Comparison of ENCODE assay signal across 1 cellular context in genomic region chr9:87147803-87148202, GRCh38.
TF ChIP-seq lines count a peak whose summit lies in the region.

No MANE protein-coding gene starts in this region.

TF ChIP-seq in GM23338, 12 proteins besides CTCF, POLR2A, EP300 and RAD21 (continued from another document):
- TF ChIP-seq, protein P1, sequence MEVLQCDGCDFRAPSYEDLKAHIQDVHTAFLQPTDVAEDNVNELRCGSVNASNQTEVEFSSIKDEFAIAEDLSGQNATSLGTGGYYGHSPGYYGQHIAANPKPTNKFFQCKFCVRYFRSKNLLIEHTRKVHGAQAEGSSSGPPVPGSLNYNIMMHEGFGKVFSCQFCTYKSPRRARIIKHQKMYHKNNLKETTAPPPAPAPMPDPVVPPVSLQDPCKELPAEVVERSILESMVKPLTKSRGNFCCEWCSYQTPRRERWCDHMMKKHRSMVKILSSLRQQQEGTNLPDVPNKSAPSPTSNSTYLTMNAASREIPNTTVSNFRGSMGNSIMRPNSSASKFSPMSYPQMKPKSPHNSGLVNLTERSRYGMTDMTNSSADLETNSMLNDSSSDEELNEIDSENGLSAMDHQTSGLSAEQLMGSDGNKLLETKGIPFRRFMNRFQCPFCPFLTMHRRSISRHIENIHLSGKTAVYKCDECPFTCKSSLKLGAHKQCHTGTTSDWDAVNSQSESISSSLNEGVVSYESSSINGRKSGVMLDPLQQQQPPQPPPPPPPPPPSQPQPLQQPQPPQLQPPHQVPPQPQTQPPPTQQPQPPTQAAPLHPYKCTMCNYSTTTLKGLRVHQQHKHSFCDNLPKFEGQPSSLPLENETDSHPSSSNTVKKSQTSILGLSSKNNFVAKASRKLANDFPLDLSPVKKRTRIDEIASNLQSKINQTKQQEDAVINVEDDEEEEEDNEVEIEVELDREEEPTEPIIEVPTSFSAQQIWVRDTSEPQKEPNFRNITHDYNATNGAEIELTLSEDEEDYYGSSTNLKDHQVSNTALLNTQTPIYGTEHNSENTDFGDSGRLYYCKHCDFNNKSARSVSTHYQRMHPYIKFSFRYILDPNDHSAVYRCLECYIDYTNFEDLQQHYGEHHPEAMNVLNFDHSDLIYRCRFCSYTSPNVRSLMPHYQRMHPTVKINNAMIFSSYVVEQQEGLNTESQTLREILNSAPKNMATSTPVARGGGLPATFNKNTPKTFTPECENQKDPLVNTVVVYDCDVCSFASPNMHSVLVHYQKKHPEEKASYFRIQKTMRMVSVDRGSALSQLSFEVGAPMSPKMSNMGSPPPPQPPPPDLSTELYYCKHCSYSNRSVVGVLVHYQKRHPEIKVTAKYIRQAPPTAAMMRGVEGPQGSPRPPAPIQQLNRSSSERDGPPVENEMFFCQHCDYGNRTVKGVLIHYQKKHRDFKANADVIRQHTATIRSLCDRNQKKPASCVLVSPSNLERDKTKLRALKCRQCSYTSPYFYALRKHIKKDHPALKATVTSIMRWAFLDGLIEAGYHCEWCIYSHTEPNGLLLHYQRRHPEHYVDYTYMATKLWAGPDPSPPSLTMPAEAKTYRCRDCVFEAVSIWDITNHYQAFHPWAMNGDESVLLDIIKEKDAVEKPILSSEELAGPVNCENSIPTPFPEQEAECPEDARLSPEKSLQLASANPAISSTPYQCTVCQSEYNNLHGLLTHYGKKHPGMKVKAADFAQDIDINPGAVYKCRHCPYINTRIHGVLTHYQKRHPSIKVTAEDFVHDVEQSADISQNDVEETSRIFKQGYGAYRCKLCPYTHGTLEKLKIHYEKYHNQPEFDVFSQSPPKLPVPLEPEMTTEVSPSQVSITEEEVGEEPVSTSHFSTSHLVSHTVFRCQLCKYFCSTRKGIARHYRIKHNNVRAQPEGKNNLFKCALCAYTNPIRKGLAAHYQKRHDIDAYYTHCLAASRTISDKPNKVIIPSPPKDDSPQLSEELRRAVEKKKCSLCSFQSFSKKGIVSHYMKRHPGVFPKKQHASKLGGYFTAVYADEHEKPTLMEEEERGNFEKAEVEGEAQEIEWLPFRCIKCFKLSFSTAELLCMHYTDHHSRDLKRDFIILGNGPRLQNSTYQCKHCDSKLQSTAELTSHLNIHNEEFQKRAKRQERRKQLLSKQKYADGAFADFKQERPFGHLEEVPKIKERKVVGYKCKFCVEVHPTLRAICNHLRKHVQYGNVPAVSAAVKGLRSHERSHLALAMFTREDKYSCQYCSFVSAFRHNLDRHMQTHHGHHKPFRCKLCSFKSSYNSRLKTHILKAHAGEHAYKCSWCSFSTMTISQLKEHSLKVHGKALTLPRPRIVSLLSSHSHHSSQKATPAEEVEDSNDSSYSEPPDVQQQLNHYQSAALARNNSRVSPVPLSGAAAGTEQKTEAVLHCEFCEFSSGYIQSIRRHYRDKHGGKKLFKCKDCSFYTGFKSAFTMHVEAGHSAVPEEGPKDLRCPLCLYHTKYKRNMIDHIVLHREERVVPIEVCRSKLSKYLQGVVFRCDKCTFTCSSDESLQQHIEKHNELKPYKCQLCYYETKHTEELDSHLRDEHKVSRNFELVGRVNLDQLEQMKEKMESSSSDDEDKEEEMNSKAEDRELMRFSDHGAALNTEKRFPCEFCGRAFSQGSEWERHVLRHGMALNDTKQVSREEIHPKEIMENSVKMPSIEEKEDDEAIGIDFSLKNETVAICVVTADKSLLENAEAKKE (CRISPR knock-in tag; IDR thresholded peaks at IDR 0.05) = no peak
- TF ChIP-seq POLR2AphosphoS5 (IDR thresholded peaks at IDR 0.05; ENCODE audit: low read depth) = no peak
TF ChIP-seq in GM23338: peak in this region for 0.
